ENCODE assay signal across 8 cellular contexts in genomic region chr1:6489799-6490180, GRCh38. TPM values are rescaled to one million over a fixed set of nuclear protein-coding genes. Genes with fewer than 3 reads are reported as not detected.
A peak's percentile ranks its signal among the peaks of the same experiment; 100 is the strongest.
DNase-seq lines count a peak whose midpoint lies in the region; ATAC-seq and TF ChIP-seq lines count a peak whose summit lies in the region.

No MANE protein-coding gene starts in this region.

- H3K9me2 ChIP-seq in hepatocyte (replicated peaks; ENCODE audit: insufficient read depth): no peaks in the 10 kb centered on the region

- DNase-seq in COLO829 (ENCODE audit: low spot score) (peak; percentile 70), MG63 (peak; percentile 70), anterior cingulate cortex (lab: John Stamatoyannopoulos, UW) (peak in 45 of 58 donors; percentile 4 to 76 (median 24)), hepatocyte (ENCODE audit: low spot score) (peak; percentile 88), sigmoid colon (no peak)

- H3K27me3 ChIP-seq in MG63 (peaks cover 7% of the 10 kb centered on the region; the same call in 1 of the 2 replicates), hepatocyte (no peaks in the 10 kb centered on the region), sigmoid colon (peaks cover 15 to 37% (median 16%) of the 10 kb centered on the region in 3 donors)

- peak overlapping the region; percentile 85 for H3K27ac ChIP-seq in hepatocyte
- peak overlapping the region in 3 of 4 donors; percentile 53 to 76 (median 66) for H3K27ac ChIP-seq in sigmoid colon

- ATAC-seq in GM21447 (IDR thresholded peaks at IDR 0.05; ENCODE audit: unreplicated experiment): peak; percentile 68
- ATAC-seq in HG03457 (IDR thresholded peaks at IDR 0.05; ENCODE audit: unreplicated experiment): no peak

- no peak for TF ChIP-seq EP300 in sigmoid colon (IDR thresholded peaks at IDR 0.05)

- H3K79me2 ChIP-seq in hepatocyte: peaks cover 11% of the 10 kb centered on the region

- intact Hi-C loops in sigmoid colon (cut with DNase I): loop anchor here (5.0 kb wide), 1 partner anchor 158 kb away; no protein-coding TSS in a partner anchor

- H3K4me1 ChIP-seq in hepatocyte (ENCODE audit: insufficient read depth) (peaks cover 26% of the 10 kb centered on the region), sigmoid colon (peaks cover 0 to 39% (median 35%) of the 10 kb centered on the region in 4 donors)

- peak overlapping the region; percentile 96 for H2AFZ ChIP-seq in hepatocyte

- H3K9me3 ChIP-seq in MG63 (no peaks in the 10 kb centered on the region), hepatocyte (ENCODE audit: low read depth) (no peaks in the 10 kb centered on the region), sigmoid colon (no peaks in the 10 kb centered on the region)

- H3K4me2 ChIP-seq in hepatocyte: peak overlapping the region; percentile 100

- no peaks in the 10 kb centered on the region for H3K9me3 Mint-ChIP-seq in T-helper 1 cell treated with Interleukin-12 subunit alpha and Interleukin-12 subunit beta and Interleukin-4 antibody, amounts not matched to agents 30 μg/mL and 1 μg/mL, for 36 hours

- peaks cover 30% of the 10 kb centered on the region for H3K27me3 Mint-ChIP-seq in T-helper 1 cell treated with Interleukin-12 subunit alpha and Interleukin-12 subunit beta and Interleukin-4 antibody, amounts not matched to agents 30 μg/mL and 1 μg/mL, for 36 hours (ENCODE audit: low read depth)

- H3K36me3 ChIP-seq in MG63 (no peaks in the 10 kb centered on the region), hepatocyte (replicated peaks; ENCODE audit: insufficient read depth, low read depth) (no peaks in the 10 kb centered on the region), sigmoid colon (no peaks in the 10 kb centered on the region)

- no peaks in the 10 kb centered on the region for H4K20me1 ChIP-seq in hepatocyte (ENCODE audit: insufficient read depth, poor library complexity, severe bottlenecking)

- 14% methylated on average over 21 of the region's 21 CpGs for WGBS in hepatocyte (ENCODE audit: low lambda C conversion rate, missing lambda C conversion rate)
- WGBS in sigmoid colon, 2 donors: 9 to 12% methylated on average over 21 of the region's 21 CpGs

- peak overlapping the region; percentile 49 for H3K4me3 ChIP-seq in MG63
- peak overlapping the region; percentile 92 for H3K4me3 ChIP-seq in hepatocyte
- H3K4me3 ChIP-seq in sigmoid colon: peak overlapping the region; percentile 40 to 68 (median 52)

- peak; percentile 96 for TF ChIP-seq CTCF in hepatocyte (IDR thresholded peaks at IDR 0.05; ENCODE audit: poor library complexity)
- TF ChIP-seq CTCF in sigmoid colon (IDR thresholded peaks at IDR 0.05): peak; percentile 50 to 90 (median 71)

- peaks cover 13% of the 10 kb centered on the region for H3K4me1 Mint-ChIP-seq in T-helper 1 cell treated with Interleukin-12 subunit alpha and Interleukin-12 subunit beta and Interleukin-4 antibody, amounts not matched to agents 30 μg/mL and 1 μg/mL, for 36 hours (ENCODE audit: low read depth)

- H3K4me3 Mint-ChIP-seq in T-helper 1 cell treated with Interleukin-12 subunit alpha and Interleukin-12 subunit beta and Interleukin-4 antibody, amounts not matched to agents 30 μg/mL and 1 μg/mL, for 36 hours: peak overlapping the region; percentile 78

- H3K36me3 Mint-ChIP-seq in T-helper 1 cell treated with Interleukin-12 subunit alpha and Interleukin-12 subunit beta and Interleukin-4 antibody, amounts not matched to agents 30 μg/mL and 1 μg/mL, for 36 hours (ENCODE audit: low read depth): no peaks in the 10 kb centered on the region

- TF ChIP-seq POLR2A in sigmoid colon (IDR thresholded peaks at IDR 0.05): no peak

- H3K27ac Mint-ChIP-seq in T-helper 1 cell treated with Interleukin-12 subunit alpha and Interleukin-12 subunit beta and Interleukin-4 antibody, amounts not matched to agents 30 μg/mL and 1 μg/mL, for 36 hours: peak overlapping the region; percentile 70

RNA-seq across cellular contexts. Expression of gene PLEKHG5, which starts 1.7 kb away (rescaled TPM):
- total RNA-seq in MG63 (2014; rRNA removed; shearing (Covaris generic); ENCODE audit: low replicate concordance): 0.02 and 1.2 TPM in 2 replicates
- 11.6 and 13.3 TPM in 2 replicates for total RNA-seq in hepatocyte
- polyA plus RNA-seq in hepatocyte: 9.3 and 11.5 TPM in 2 replicates
- 1 to 10 TPM; 2.5 to 7.5 (median 5.2) TPM for total RNA-seq in sigmoid colon
- 10 to 100 TPM in 1 of 3 donors, 1 to 10 TPM in 2; 4.2 to 18.8 (median 5.4) TPM for polyA plus RNA-seq in sigmoid colon

RNA-seq across cellular contexts. Expression of gene TNFRSF25, which starts 23.8 kb away (rescaled TPM):
- total RNA-seq in MG63 (2014; rRNA removed; shearing (Covaris generic); ENCODE audit: low replicate concordance): 0.63 TPM in 1 of 2 replicates, not detected in the other
- total RNA-seq in hepatocyte: 4.8 and 14.0 TPM in 2 replicates
- polyA plus RNA-seq in hepatocyte: 7.1 and 16.9 TPM in 2 replicates
- 10 to 100 TPM in 1 of 4 donors, 1 to 10 TPM in 3; 2.5 to 11.6 (median 5.5) TPM for total RNA-seq in sigmoid colon
- polyA plus RNA-seq in sigmoid colon: 10 to 100 TPM in 1 of 3 donors, 1 to 10 TPM in 2; 3.5 to 65.9 (median 7.8) TPM
